Comparison of ENCODE assay signal across 26 cellular contexts in the genomic region with DNA sequence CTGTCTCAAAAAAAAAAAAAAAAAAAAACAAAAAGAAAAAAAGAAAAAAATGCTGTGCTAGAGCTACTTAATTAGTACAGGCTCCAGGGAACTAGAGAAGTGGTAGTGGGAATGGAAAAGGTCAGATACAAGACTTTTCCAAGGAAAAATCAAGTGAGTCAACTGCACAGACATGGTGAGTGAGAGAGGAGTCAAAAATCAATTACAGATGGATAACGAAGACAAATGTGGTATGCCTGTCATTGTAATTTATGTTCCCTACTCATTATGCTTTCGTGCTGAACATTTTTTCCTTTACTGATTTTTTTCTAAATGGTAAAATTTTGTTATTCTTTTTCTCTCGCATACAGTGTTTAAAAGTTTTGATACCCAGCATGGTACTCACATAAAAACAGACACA.
"Had no signal": no experiment of that assay in that cellular context is flagged by ENCODE, and none has a peak within 500 bp of the region (broad histone marks: within the 10 kb centered on the region; RNA-seq: fewer than 3 reads in every experiment).

No MANE protein-coding gene starts in this region.

- H3K4me3 ChIP-seq: MG63, SJCRH30, SK-N-MC had no signal

- ATAC-seq: Panc1, Right ventricle myocardium inferior, T-helper 17 cell had no signal

- DNase-seq: Karpas-422, KG1, MG63, NCI-H1092, NCI-H1105 treated with DMSO at 0.1 percent for 48 hours, NCI-H1417 treated with DMSO at 0.1 percent for 48 hours, NCI-H146, NCI-H1694 treated with DMSO at 0.1 percent for 48 hours, NCI-H1930, NCI-H2081, NCI-H2107, NCI-H226, NCI-H446, NCI-H510A, NCI-H524 treated with DMSO at 0.1 percent for 48 hours, NCI-H69, NCI-H774, SHP77 treated with DMSO at 0.1 percent for 48 hours, SJCRH30, T-helper 1 cell, T-helper 17 cell had no signal

- H3K9me3 ChIP-seq: MG63 had no signal

- FAIRE-seq: HTR-8/SVneo had no signal

- H3K27ac Mint-ChIP-seq: T-helper 17 cell had no signal

- H3K27me3 ChIP-seq: MG63, SJCRH30 had no signal

- H3K27ac ChIP-seq: HL-60, SJCRH30, SK-N-MC had no signal

- H3K36me3 ChIP-seq: MG63, SJCRH30 had no signal
